ENCODE assay signal across 21 cellular contexts in genomic region chr18:12031181-12031580, GRCh38.
"Had no signal": no experiment of that assay in that cellular context is flagged by ENCODE, and none has a peak within 500 bp of the region (broad histone marks: within the 10 kb centered on the region; RNA-seq: fewer than 3 reads in every experiment).

No MANE protein-coding gene starts in this region.

- H3K27ac ChIP-seq: spleen, thoracic aorta, upper lobe of left lung had no signal

- H3K27ac Mint-ChIP-seq: activated B cell treated with CpG ODN at 0.5 μM for 24 hours; activated CD4-positive, alpha-beta T cell treated with anti-CD3 and anti-CD28 coated beads for 36 hours; activated naive CD4-positive, alpha-beta T cell treated with anti-CD3 and anti-CD28 coated beads, Interleukin-2, amount 10 ng/mL, durations not matched to agents 7 days and 5 days; T-helper 1 cell treated with Interleukin-12 subunit alpha and Interleukin-12 subunit beta and Interleukin-4 antibody, amounts not matched to agents 30 μg/mL and 1 μg/mL, for 36 hours had no signal

- H3K36me3 Mint-ChIP-seq: activated naive CD4-positive, alpha-beta T cell treated with anti-CD3 and anti-CD28 coated beads, Interleukin-2, amount 10 ng/mL, durations not matched to agents 7 days and 5 days; brain had no signal

- H3K4me1 Mint-ChIP-seq: activated CD4-positive, alpha-beta T cell treated with anti-CD3 and anti-CD28 coated beads for 36 hours; immature natural killer cell; neural crest cell had no signal

- DNase-seq: activated B cell treated with CpG ODN at 0.5 μM for 24 hours; activated CD4-positive, alpha-beta T cell treated with anti-CD3 and anti-CD28 coated beads for 36 hours; activated CD4-positive, alpha-beta T cell treated with anti-CD3 and anti-CD28 coated beads, Interleukin-2, amount 50 U/mL, for 4 hours; activated effector memory CD4-positive, alpha-beta T cell treated with anti-CD3 and anti-CD28 coated beads, Interleukin-2, amount 50 U/mL, for 16 hours; activated naive CD4-positive, alpha-beta T cell treated with anti-CD3 and anti-CD28 coated beads, Interleukin-2, amount 10 ng/mL, durations not matched to agents 7 days and 5 days; activated T-cell treated with anti-CD3 and anti-CD28 coated beads for 4 hours; dermis blood vessel endothelial cell; effector CD8-positive, alpha-beta T cell; immature natural killer cell; midbrain; occipital lobe; spleen; stimulated activated CD4-positive, alpha-beta T cell treated with anti-CD3 and anti-CD28 coated beads, Interleukin-4, amount 100 ng/mL, for 1 hour; stimulated activated naive CD4-positive, alpha-beta T cell; T1000; upper lobe of left lung had no signal

- H3K4me3 Mint-ChIP-seq: activated B cell treated with CpG ODN at 0.5 μM for 24 hours; activated CD4-positive, alpha-beta T cell treated with anti-CD3 and anti-CD28 coated beads for 36 hours; activated naive CD4-positive, alpha-beta T cell treated with anti-CD3 and anti-CD28 coated beads, Interleukin-2, amount 10 ng/mL, durations not matched to agents 7 days and 5 days; brain; immature natural killer cell; neural crest cell; T-helper 1 cell treated with Interleukin-12 subunit alpha and Interleukin-12 subunit beta and Interleukin-4 antibody, amounts not matched to agents 30 μg/mL and 1 μg/mL, for 36 hours had no signal

- H3K9me3 Mint-ChIP-seq: activated B cell treated with CpG ODN at 0.5 μM for 24 hours; activated naive CD4-positive, alpha-beta T cell treated with anti-CD3 and anti-CD28 coated beads, Interleukin-2, amount 10 ng/mL, durations not matched to agents 7 days and 5 days; brain; immature natural killer cell; neural crest cell; T-helper 1 cell treated with Interleukin-12 subunit alpha and Interleukin-12 subunit beta and Interleukin-4 antibody, amounts not matched to agents 30 μg/mL and 1 μg/mL, for 36 hours had no signal

- H3K27me3 Mint-ChIP-seq: activated B cell treated with CpG ODN at 0.5 μM for 24 hours; activated CD4-positive, alpha-beta T cell treated with anti-CD3 and anti-CD28 coated beads for 36 hours had no signal

- H3K4me3 ChIP-seq: lung, spleen, thoracic aorta, upper lobe of left lung had no signal
